In the genomic region with DNA sequence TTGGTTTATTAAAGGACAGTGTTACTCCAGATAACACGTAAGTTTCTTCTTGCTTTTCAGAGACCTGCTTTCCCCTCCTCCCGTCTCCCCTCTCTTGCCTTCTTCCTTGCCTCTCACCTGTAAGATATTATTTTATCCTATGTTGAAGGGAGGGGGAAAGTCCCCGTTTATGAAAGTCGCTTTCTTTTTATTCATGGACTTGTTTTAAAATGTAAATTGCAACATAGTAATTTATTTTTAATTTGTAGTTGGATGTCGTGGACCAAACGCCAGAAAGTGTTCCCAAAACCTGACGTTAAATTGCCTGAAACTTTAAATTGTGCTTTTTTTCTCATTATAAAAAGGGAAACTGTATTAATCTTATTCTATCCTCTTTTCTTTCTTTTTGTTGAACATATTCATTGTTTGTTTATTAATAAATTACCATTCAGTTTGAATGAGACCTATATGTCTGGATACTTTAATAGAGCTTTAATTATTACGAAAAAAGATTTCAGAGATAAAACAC, we compare ENCODE assay signal across 9 cellular contexts. TPM values are rescaled to one million over a fixed set of nuclear protein-coding genes. Genes with fewer than 3 reads are reported as not detected.
DNase-seq lines count a peak whose midpoint lies in the region; ATAC-seq and TF ChIP-seq lines count a peak whose summit lies in the region.
"Had no signal": no experiment of that assay in that cellular context is flagged by ENCODE, and none has a peak within 500 bp of the region (broad histone marks: within the 10 kb centered on the region; RNA-seq: fewer than 3 reads in every experiment).

No MANE protein-coding gene starts in this region.

- H3K9ac ChIP-seq in stomach smooth muscle (ENCODE audit: low read length in 2 of 2) = no peak overlapping the region

- peaks cover 14% of the 10 kb centered on the region for H3K4me1 Mint-ChIP-seq in activated T-helper 1 cell treated with anti-CD3 and anti-CD28 coated beads, Interleukin-12 subunit alpha, Interleukin-12 subunit beta, Interleukin-2, Interleukin-4 antibody, amounts not matched to agents 30 ng/mL and 10 ng/mL and 1 ng/mL, durations not matched to agents 14 hours and 24 hours and 36 hours (ENCODE audit: low read depth)

- peak overlapping the region; percentile 67 for H3K27ac Mint-ChIP-seq in activated T-helper 1 cell treated with anti-CD3 and anti-CD28 coated beads, Interleukin-12 subunit alpha, Interleukin-12 subunit beta, Interleukin-2, Interleukin-4 antibody, amounts not matched to agents 30 ng/mL and 10 ng/mL and 1 ng/mL, durations not matched to agents 14 hours and 24 hours and 36 hours

- no peaks in the 10 kb centered on the region for H3K9me3 ChIP-seq in hepatocyte (ENCODE audit: low read depth)
- no peaks in the 10 kb centered on the region for H3K9me3 ChIP-seq in stomach smooth muscle (ENCODE audit: control insufficient read depth in 2 of 2, low read length in 2 of 2)

- no peaks in the 10 kb centered on the region for H3K9me3 Mint-ChIP-seq in activated T-helper 1 cell treated with anti-CD3 and anti-CD28 coated beads, Interleukin-12 subunit alpha, Interleukin-12 subunit beta, Interleukin-2, Interleukin-4 antibody, amounts not matched to agents 30 ng/mL and 10 ng/mL and 1 ng/mL, durations not matched to agents 14 hours and 24 hours and 36 hours

- DNase-seq in NCI-H82 (lab: John Stamatoyannopoulos, UW) (peak; percentile 21), NCI-H82 treated with DMSO at 0.1 percent for 48 hours (lab: John Stamatoyannopoulos, UW; ENCODE audit: unreplicated experiment) (no peak), hepatocyte (ENCODE audit: low spot score) (no peak), NOMO-1 treated with DMSO at 0.1 percent for 48 hours (lab: John Stamatoyannopoulos, UW; ENCODE audit: unreplicated experiment) (no peak)
- DNase-seq in activated T-helper 1 cell treated with anti-CD3 and anti-CD28 coated beads, Interleukin-12 subunit alpha, Interleukin-12 subunit beta, Interleukin-2, Interleukin-4 antibody, amounts not matched to agents 30 ng/mL and 10 ng/mL and 1 ng/mL, durations not matched to agents 14 hours and 24 hours and 36 hours (ENCODE audit: low spot score) = no peak

- peaks cover 5% of the 10 kb centered on the region for H4K20me1 ChIP-seq in hepatocyte (ENCODE audit: insufficient read depth, poor library complexity, severe bottlenecking)

- intact Hi-C loops in activated T-helper 1 cell treated with anti-CD3 and anti-CD28 coated beads, Interleukin-12 subunit alpha, Interleukin-12 subunit beta, Interleukin-2, Interleukin-4 antibody, amounts not matched to agents 30 ng/mL and 10 ng/mL and 1 ng/mL, durations not matched to agents 14 hours and 24 hours and 36 hours (cut with micrococcal nuclease) = loop anchor here (1.0 to 5.0 kb wide), 5 partner anchors 8 to 1615 kb away; a partner anchor contains a TSS

- H3K79me2 ChIP-seq in hepatocyte = no peaks in the 10 kb centered on the region

- H3K4me3 ChIP-seq in hepatocyte = no peak overlapping the region
- H3K4me3 ChIP-seq in stomach smooth muscle (ENCODE audit: low read length in 2 of 2) = peak overlapping the region; percentile 59 to 64

- TF ChIP-seq CTCF in hepatocyte (IDR thresholded peaks at IDR 0.05; ENCODE audit: poor library complexity) = no peak

- H3K36me3 ChIP-seq in hepatocyte (replicated peaks; ENCODE audit: insufficient read depth, low read depth) (no peaks in the 10 kb centered on the region), stomach smooth muscle (ENCODE audit: control insufficient read depth in 2 of 2, insufficient read depth in 2 of 2, low read length in 2 of 2) (no peaks in the 10 kb centered on the region)

- ATAC-seq in activated CD4-positive, CD25-positive, alpha-beta regulatory T cell treated with anti-CD3 and anti-CD28 coated beads, Interleukin-2, amount 50 U/mL, for 24 hours = no peak
- no peak for ATAC-seq in HG03025 (IDR thresholded peaks at IDR 0.05; ENCODE audit: low FRiP score, unreplicated experiment)

- H3K4me2 ChIP-seq in hepatocyte = peak overlapping the region; percentile 96

- peaks cover 60% of the 10 kb centered on the region for H3K27me3 Mint-ChIP-seq in activated T-helper 1 cell treated with anti-CD3 and anti-CD28 coated beads, Interleukin-12 subunit alpha, Interleukin-12 subunit beta, Interleukin-2, Interleukin-4 antibody, amounts not matched to agents 30 ng/mL and 10 ng/mL and 1 ng/mL, durations not matched to agents 14 hours and 24 hours and 36 hours (ENCODE audit: insufficient read depth)

- H3K4me1 ChIP-seq in hepatocyte (ENCODE audit: insufficient read depth) = peaks cover 18% of the 10 kb centered on the region
- H3K4me1 ChIP-seq in stomach smooth muscle (ENCODE audit: control insufficient read depth, insufficient read depth, low read length) = peaks cover 18% of the 10 kb centered on the region

- H2AFZ ChIP-seq in hepatocyte = no peak overlapping the region

- WGBS in hepatocyte (ENCODE audit: low lambda C conversion rate, missing lambda C conversion rate) = 20% methylated on average over 8 of the region's 8 CpGs

- peaks cover 2% of the 10 kb centered on the region for H3K36me3 Mint-ChIP-seq in activated T-helper 1 cell treated with anti-CD3 and anti-CD28 coated beads, Interleukin-12 subunit alpha, Interleukin-12 subunit beta, Interleukin-2, Interleukin-4 antibody, amounts not matched to agents 30 ng/mL and 10 ng/mL and 1 ng/mL, durations not matched to agents 14 hours and 24 hours and 36 hours (ENCODE audit: low read depth)

- H3K27ac ChIP-seq in hepatocyte = no peak overlapping the region
- H3K27ac ChIP-seq in stomach smooth muscle (ENCODE audit: low read length) = no peak overlapping the region
- H3K27ac ChIP-seq: C4-2B had no signal

- H3K27me3 ChIP-seq in hepatocyte (peaks cover 81% of the 10 kb centered on the region), stomach smooth muscle (ENCODE audit: control insufficient read depth in 1 of 2, insufficient read depth in 2 of 2, low read length in 2 of 2) (peaks cover 54 to 90% of the 10 kb centered on the region in 2 donors)

- H3K4me3 Mint-ChIP-seq in activated T-helper 1 cell treated with anti-CD3 and anti-CD28 coated beads, Interleukin-12 subunit alpha, Interleukin-12 subunit beta, Interleukin-2, Interleukin-4 antibody, amounts not matched to agents 30 ng/mL and 10 ng/mL and 1 ng/mL, durations not matched to agents 14 hours and 24 hours and 36 hours = peak overlapping the region; percentile 75

- H3K9me2 ChIP-seq in hepatocyte (replicated peaks; ENCODE audit: insufficient read depth) = no peaks in the 10 kb centered on the region

RNA-seq across cellular contexts. Expression of a gene that starts 2.7 kb away (rescaled TPM):
- 0.23 and 0.44 TPM in 2 replicates for total RNA-seq in activated T-helper 1 cell treated with anti-CD3 and anti-CD28 coated beads, Interleukin-12 subunit alpha, Interleukin-12 subunit beta, Interleukin-2, Interleukin-4 antibody, amounts not matched to agents 30 ng/mL and 10 ng/mL and 1 ng/mL, durations not matched to agents 14 hours and 24 hours and 36 hours
- total RNA-seq in hepatocyte = 1.1 and 1.2 TPM in 2 replicates
- polyA plus RNA-seq in hepatocyte = 0.60 and 1.1 TPM in 2 replicates
